Comparison of ENCODE assay signal across 9 cellular contexts in genomic region chr4:103032575-103032974, GRCh38. TPM values are rescaled to one million over a fixed set of nuclear protein-coding genes. Genes with fewer than 3 reads are reported as not detected.
A peak's percentile ranks its signal among the peaks of the same experiment; 100 is the strongest.
DNase-seq lines count a peak whose midpoint lies in the region; ATAC-seq and TF ChIP-seq lines count a peak whose summit lies in the region.
"Had no signal": no experiment of that assay in that cellular context is flagged by ENCODE, and none has a peak within 500 bp of the region (broad histone marks: within the 10 kb centered on the region; RNA-seq: fewer than 3 reads in every experiment).

No MANE protein-coding gene starts in this region.

- H3K27me3 ChIP-seq in cardiac muscle cell (no peaks in the 10 kb centered on the region), right atrium auricular region (no peaks in the 10 kb centered on the region), ascending aorta (no peaks in the 10 kb centered on the region)
- H3K27me3 ChIP-seq in effector memory CD4-positive, alpha-beta T cell (replicated peaks; ENCODE audit: control insufficient read depth, insufficient read depth, low read length, poor library complexity, severe bottlenecking): no peaks in the 10 kb centered on the region

- CTCF ChIA-PET in RWPE1 (lab: Yijun Ruan, JAX): interaction anchor here (0.6 to 1.2 kb wide), 5 partner anchors 9 to 412 kb away, joined by 3 to 4 read pairs (median 3); no protein-coding TSS in a partner anchor

- H3K4me3 ChIP-seq in cardiac muscle cell (no peak overlapping the region), right atrium auricular region (no peak overlapping the region), ascending aorta (no peak overlapping the region)
- H3K4me3 ChIP-seq in effector memory CD4-positive, alpha-beta T cell (ENCODE audit: insufficient read depth, low read depth, low read length, poor library complexity, severe bottlenecking): no peak overlapping the region

- no peaks in the 10 kb centered on the region for H3K4me1 Mint-ChIP-seq in activated T-cell treated with anti-CD3 and anti-CD28 coated beads, Interleukin-2, amount 50 U/mL, for 24 hours (ENCODE audit: low read depth)

- H3K36me3 ChIP-seq in cardiac muscle cell (no peaks in the 10 kb centered on the region), right atrium auricular region (no peaks in the 10 kb centered on the region), ascending aorta (peaks cover 0 to 9% of the 10 kb centered on the region in 2 donors)
- H3K36me3 ChIP-seq in effector memory CD4-positive, alpha-beta T cell (ENCODE audit: control insufficient read depth, insufficient read depth, low read length): peaks cover 10% of the 10 kb centered on the region

- peak; percentile 77 for ATAC-seq in HG02943 (IDR thresholded peaks at IDR 0.05; ENCODE audit: low read depth, unreplicated experiment)

- H3K9me3 ChIP-seq in cardiac muscle cell (ENCODE audit: low read depth): no peaks in the 10 kb centered on the region
- H3K9me3 ChIP-seq in right atrium auricular region: no peaks in the 10 kb centered on the region
- peaks cover 0 to 5% of the 10 kb centered on the region in 2 donors for H3K9me3 ChIP-seq in ascending aorta
- no peaks in the 10 kb centered on the region for H3K9me3 ChIP-seq in effector memory CD4-positive, alpha-beta T cell (ENCODE audit: control insufficient read depth, low read length)

- TF ChIP-seq CTCF in cardiac muscle cell (IDR thresholded peaks at IDR 0.05; ENCODE audit: low read depth, low read length): peak; percentile 63
- peak in 1 of 2 donors; percentile 39 for TF ChIP-seq CTCF in right atrium auricular region (IDR thresholded peaks at IDR 0.05)
- TF ChIP-seq CTCF in RWPE1 (conservative IDR thresholded peaks at IDR 0.05; ENCODE audit: low read depth): no peak; the same call in 1 of the 2 replicates
- TF ChIP-seq CTCF in ascending aorta (IDR thresholded peaks at IDR 0.05): peak in 1 of 3 experiments; percentile 9

- H3K27ac Mint-ChIP-seq in activated T-cell treated with anti-CD3 and anti-CD28 coated beads, Interleukin-2, amount 50 U/mL, for 24 hours: no peak overlapping the region
- H3K27ac Mint-ChIP-seq: dendritic cell treated with granulocyte-macrophage colony-stimulating factor and Interleukin-4, amounts not matched to agents 40 ng/mL and 50 ng/mL, for 4 days had no signal

- no peaks in the 10 kb centered on the region for H3K27me3 Mint-ChIP-seq in activated T-cell treated with anti-CD3 and anti-CD28 coated beads, Interleukin-2, amount 50 U/mL, for 24 hours
- H3K27me3 Mint-ChIP-seq: dendritic cell treated with granulocyte-macrophage colony-stimulating factor and Interleukin-4, amounts not matched to agents 40 ng/mL and 50 ng/mL, for 4 days had no signal

- H3K27ac ChIP-seq in cardiac muscle cell (no peak overlapping the region), right atrium auricular region (no peak overlapping the region), RWPE1 (no peak overlapping the region), ascending aorta (no peak overlapping the region)
- H3K27ac ChIP-seq in effector memory CD4-positive, alpha-beta T cell (ENCODE audit: insufficient read depth, low read length, poor library complexity, severe bottlenecking): no peak overlapping the region

- intact Hi-C loops in ascending aorta (cut with DNase I): no loop called here

- peaks cover 61% of the 10 kb centered on the region for H3K36me3 Mint-ChIP-seq in activated T-cell treated with anti-CD3 and anti-CD28 coated beads, Interleukin-2, amount 50 U/mL, for 24 hours (ENCODE audit: low read depth)

- no peak overlapping the region for H3K4me3 Mint-ChIP-seq in activated T-cell treated with anti-CD3 and anti-CD28 coated beads, Interleukin-2, amount 50 U/mL, for 24 hours
- H3K4me3 Mint-ChIP-seq: dendritic cell treated with granulocyte-macrophage colony-stimulating factor and Interleukin-4, amounts not matched to agents 40 ng/mL and 50 ng/mL, for 4 days had no signal

- DNase-seq in cardiac muscle cell (ENCODE audit: low read depth in 1 of 2, low spot score in 1 of 2) (peak; percentile 55 to 62), right atrium auricular region (ENCODE audit: low spot score) (no peak), RWPE1 (ENCODE audit: low spot score) (peak; percentile 12), iPS-NIHi11 (ENCODE audit: low spot score) (peak; percentile 55), ascending aorta (ENCODE audit: low spot score in 2 of 2) (no peak)
- DNase-seq in activated T-cell treated with anti-CD3 and anti-CD28 coated beads, Interleukin-2, amount 50 U/mL, for 24 hours: no peak
- DNase-seq in effector memory CD4-positive, alpha-beta T cell: no peak

- no peaks in the 10 kb centered on the region for H3K9me3 Mint-ChIP-seq in activated T-cell treated with anti-CD3 and anti-CD28 coated beads, Interleukin-2, amount 50 U/mL, for 24 hours
- H3K9me3 Mint-ChIP-seq: dendritic cell treated with granulocyte-macrophage colony-stimulating factor and Interleukin-4, amounts not matched to agents 40 ng/mL and 50 ng/mL, for 4 days had no signal

- POLR2A ChIA-PET in RWPE1 (lab: Yijun Ruan, JAX; ENCODE audit: low non-redundant PET): no interaction called here

- no peaks in the 10 kb centered on the region for H3K4me1 ChIP-seq in cardiac muscle cell (ENCODE audit: low read depth)
- H3K4me1 ChIP-seq in right atrium auricular region: no peaks in the 10 kb centered on the region
- H3K4me1 ChIP-seq in ascending aorta: no peaks in the 10 kb centered on the region
- no peaks in the 10 kb centered on the region for H3K4me1 ChIP-seq in effector memory CD4-positive, alpha-beta T cell (ENCODE audit: control insufficient read depth, insufficient read depth, low read length, poor library complexity, severe bottlenecking)

RNA-seq across cellular contexts. Expression of gene SLC9B1, which starts 13.1 kb away (rescaled TPM):
- total RNA-seq in cardiac muscle cell (0.14 and 0.30 TPM in 2 replicates), right atrium auricular region (1 to 10 TPM in 1 of 2 donors, not detected in 1; 3.3 TPM), ascending aorta (not detected)
- 1.7 TPM in 1 of 2 replicates, not detected in the other for polyA plus RNA-seq in cardiac muscle cell

RNA-seq across cellular contexts. Expression of gene SLC9B2, which starts 44.0 kb away (rescaled TPM):
- total RNA-seq in cardiac muscle cell (15.8 and 19.1 TPM in 2 replicates), right atrium auricular region (1 to 10 TPM; 5.7 to 9.4 TPM), ascending aorta (15.6 TPM)
- 14.5 and 20.0 TPM in 2 replicates for polyA plus RNA-seq in cardiac muscle cell

Comparison
In these comparisons a context has a peak if more than half of its experiments do, and no peak if none do; other contexts are left out.
1. DNase-seq: peak in cardiac muscle cell (2 of 2), RWPE1 (single experiment) and iPS-NIHi11 (single experiment); none in right atrium auricular region (single experiment), ascending aorta (0 of 2), activated T-cell treated with anti-CD3 and anti-CD28 coated beads, Interleukin-2, amount 50 U/mL, for 24 hours (single experiment) and effector memory CD4-positive, alpha-beta T cell (0 of 3).